14 cellular contexts compared by ENCODE assay signal in genomic region chr7:156984209-156984891, GRCh38. TPM values are rescaled to one million over a fixed set of nuclear protein-coding genes. Genes with fewer than 3 reads are reported as not detected.
DNase-seq lines count a peak whose midpoint lies in the region; ATAC-seq and TF ChIP-seq lines count a peak whose summit lies in the region.
"Had no signal": no experiment of that assay in that cellular context is flagged by ENCODE, and none has a peak within 500 bp of the region (broad histone marks: within the 10 kb centered on the region; RNA-seq: fewer than 3 reads in every experiment).

No MANE protein-coding gene starts in this region.

- H3K9me3 ChIP-seq in SK-N-SH (no peaks in the 10 kb centered on the region), skeletal muscle satellite cell (replicated peaks; ENCODE audit: low read length) (no peaks in the 10 kb centered on the region)
- H3K9me3 ChIP-seq: HAP-1 had no signal

- no peak overlapping the region for H2AFZ ChIP-seq in SK-N-SH (ENCODE audit: low read depth)

- H3K27ac ChIP-seq in SK-N-SH (ENCODE audit: low read depth in 2 of 2, low read length in 1 of 2), result no peak overlapping the region

- TF ChIP-seq RAD21 in SK-N-SH (IDR thresholded peaks at IDR 0.05; ENCODE audit: low read length), result no peak

- no peaks in the 10 kb centered on the region for H3K9me2 ChIP-seq in SK-N-SH

- H3K79me2 ChIP-seq in SK-N-SH (ENCODE audit: insufficient read depth), result no peaks in the 10 kb centered on the region

- DNase-seq in DMS 273 treated with DMSO at 0.1 percent for 48 hours (lab: John Stamatoyannopoulos, UW), result peak; percentile 32
- peak; percentile 4 for DNase-seq in SK-N-SH
- DNase-seq in foreskin fibroblast, result peak; percentile 75 to 89
- DNase-seq in NCI-H226, result no peak
- no peak for DNase-seq in HEK293T (ENCODE audit: extremely low spot score)
- DNase-seq: activated T-cell treated with anti-CD3 and anti-CD28 coated beads for 4 hours; NCI-H1048; stimulated activated CD4-positive, alpha-beta T cell treated with anti-CD3 and anti-CD28 coated beads, Interleukin-2, amount 100 ng/mL, for 48 hours had no signal

- TF ChIP-seq EP300 in SK-N-SH (IDR thresholded peaks at IDR 0.05; ENCODE audit: borderline replicate concordance in 1 of 2, low read depth in 1 of 2, low read length in 1 of 2), result no peak

- H3K4me1 ChIP-seq in SK-N-SH (ENCODE audit: control insufficient read depth in 1 of 2, insufficient read depth in 2 of 2, low read depth in 1 of 2, low read length in 1 of 2) (no peaks in the 10 kb centered on the region; a peak in 1 of 4 replicates), skeletal muscle satellite cell (ENCODE audit: control insufficient read depth, insufficient read depth, low read length) (no peaks in the 10 kb centered on the region)
- H3K4me1 ChIP-seq: esophagus muscularis mucosa, HAP-1 had no signal

- H3F3A ChIP-seq in SK-N-SH (replicated peaks; ENCODE audit: insufficient read depth), result peaks cover 4% of the 10 kb centered on the region

- H3K4me3 ChIP-seq in SK-N-SH (ENCODE audit: low read depth in 2 of 2, low read length in 1 of 2), result no peak overlapping the region
- peak overlapping the region; percentile 21 to 30 for H3K4me3 ChIP-seq in foreskin fibroblast (ENCODE audit: low read depth in 1 of 2, low read length in 2 of 2)
- H3K4me3 ChIP-seq in skeletal muscle satellite cell (ENCODE audit: low read length), result peak overlapping the region; percentile 48
- H3K4me3 ChIP-seq: HAP-1 had no signal

- POLR2A ChIA-PET in SK-N-SH (lab: Yijun Ruan, JAX) (no interaction called here), HEK293T (lab: Yijun Ruan, JAX) (no interaction called here)

- H3K27me3 ChIP-seq in SK-N-SH (ENCODE audit: insufficient read depth) (no peaks in the 10 kb centered on the region), skeletal muscle satellite cell (ENCODE audit: control insufficient read depth, insufficient read depth, low read length) (no peaks in the 10 kb centered on the region)

- H3K9ac ChIP-seq in SK-N-SH, result no peak overlapping the region
- H3K9ac ChIP-seq in skeletal muscle satellite cell (ENCODE audit: low read depth, low read length), result no peak overlapping the region

- WGBS in SK-N-SH (ENCODE audit: low lambda C conversion rate), result 75% methylated on average over 14 of the region's 14 CpGs

- H3K4me2 ChIP-seq in SK-N-SH, result no peak overlapping the region
- peak overlapping the region; percentile 61 for H3K4me2 ChIP-seq in skeletal muscle satellite cell (ENCODE audit: low read length)

- no peak for TF ChIP-seq CTCF in SK-N-SH (IDR thresholded peaks at IDR 0.05)
- TF ChIP-seq CTCF in foreskin fibroblast (IDR thresholded peaks at IDR 0.05; ENCODE audit: low read depth, low read length), result no peak

- CTCF ChIA-PET in SK-N-SH (lab: Yijun Ruan, JAX) (interaction anchor here (0.6 to 1.6 kb wide), 3 partner anchors 13 to 238 kb away, joined by 3 to 6 read pairs (median 4); partner anchors contain the start of gene NOM1), HEK293T (lab: Yijun Ruan, JAX) (interaction anchor here (0.5 to 1.5 kb wide), 3 partner anchors 11 to 38 kb away, joined by 3 to 5 read pairs (median 3); no protein-coding TSS in a partner anchor)

- ATAC-seq in GM18517 (IDR thresholded peaks at IDR 0.05; ENCODE audit: unreplicated experiment), result no peak
- ATAC-seq in HG03571 (IDR thresholded peaks at IDR 0.05; ENCODE audit: unreplicated experiment), result no peak

- no peaks in the 10 kb centered on the region for H4K20me1 ChIP-seq in SK-N-SH (ENCODE audit: insufficient read depth)

- no peaks in the 10 kb centered on the region for H3K36me3 ChIP-seq in SK-N-SH (replicated peaks in 1 of 2; ENCODE audit: control insufficient read depth in 1 of 2, insufficient read depth in 2 of 2, low read length in 1 of 2)
- no peaks in the 10 kb centered on the region for H3K36me3 ChIP-seq in skeletal muscle satellite cell (ENCODE audit: insufficient read depth, low read length)
- H3K36me3 ChIP-seq: HAP-1 had no signal

TF ChIP-seq in SK-N-SH, 30 proteins besides CTCF, POLR2A, EP300 and RAD21:
- TF ChIP-seq CHD2 (IDR thresholded peaks at IDR 0.05; ENCODE audit: low read length, partially characterized antibody), result no peak
- no peak for TF ChIP-seq FOXJ3 (CRISPR knock-in tag; IDR thresholded peaks at IDR 0.05)

TF ChIP-seq in HEK293T, 16 proteins besides CTCF, POLR2A, EP300 and RAD21:
- TF ChIP-seq ARNT (IDR thresholded peaks at IDR 0.05) (no peak), HDGF (IDR thresholded peaks at IDR 0.05; ENCODE audit: borderline replicate concordance) (no peak), CTBP1 (IDR thresholded peaks at IDR 0.05; ENCODE audit: borderline replicate concordance) (no peak), SP1 (IDR thresholded peaks at IDR 0.05) (no peak), ZNF384 (IDR thresholded peaks at IDR 0.05) (no peak), FOXA1 (IDR thresholded peaks at IDR 0.05) (no peak), L3MBTL2 (conservative IDR thresholded peaks at IDR 0.05) (no peak), FOXM1 (IDR thresholded peaks at IDR 0.05; ENCODE audit: borderline replicate concordance) (no peak), SUZ12 (IDR thresholded peaks at IDR 0.05) (no peak), BHLHE40 (IDR thresholded peaks at IDR 0.05; ENCODE audit: borderline replicate concordance) (no peak), ELF4 (IDR thresholded peaks at IDR 0.05) (no peak), TARDBP (IDR thresholded peaks at IDR 0.05) (no peak), FOXK2 (IDR thresholded peaks at IDR 0.05) (no peak), LEF1 (IDR thresholded peaks at IDR 0.05; ENCODE audit: borderline replicate concordance) (no peak), NFRKB (IDR thresholded peaks at IDR 0.05) (no peak)
- TF ChIP-seq, protein P1, sequence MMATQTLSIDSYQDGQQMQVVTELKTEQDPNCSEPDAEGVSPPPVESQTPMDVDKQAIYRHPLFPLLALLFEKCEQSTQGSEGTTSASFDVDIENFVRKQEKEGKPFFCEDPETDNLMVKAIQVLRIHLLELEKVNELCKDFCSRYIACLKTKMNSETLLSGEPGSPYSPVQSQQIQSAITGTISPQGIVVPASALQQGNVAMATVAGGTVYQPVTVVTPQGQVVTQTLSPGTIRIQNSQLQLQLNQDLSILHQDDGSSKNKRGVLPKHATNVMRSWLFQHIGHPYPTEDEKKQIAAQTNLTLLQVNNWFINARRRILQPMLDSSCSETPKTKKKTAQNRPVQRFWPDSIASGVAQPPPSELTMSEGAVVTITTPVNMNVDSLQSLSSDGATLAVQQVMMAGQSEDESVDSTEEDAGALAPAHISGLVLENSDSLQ (IDR thresholded peaks at IDR 0.05), result no peak
TF ChIP-seq in HEK293T: peak in this region for 0.

RNA-seq across cellular contexts. Expression of gene MNX1, which starts 26.1 kb away (rescaled TPM):
- not detected in 2 replicates for polyA plus RNA-seq in SK-N-SH (2012; rRNA removed)
- polyA plus RNA-seq in SK-N-SH (2012; cell fraction: cytosol; rRNA removed), result not detected in 2 replicates
- polyA plus RNA-seq in SK-N-SH (2012; cell fraction: nucleus; rRNA removed), result not detected in 2 replicates
- total RNA-seq in skeletal muscle satellite cell (2012; rRNA removed), result not detected in 2 replicates
- total RNA-seq: esophagus muscularis mucosa, mesothelial cell of epicardium had no signal

RNA-seq across cellular contexts. Expression of gene NOM1, which starts 34.8 kb away (rescaled TPM):
- 18.1 and 21.2 TPM in 2 replicates for polyA plus RNA-seq in SK-N-SH (2012; rRNA removed)
- 9.9 and 11.3 TPM in 2 replicates for polyA plus RNA-seq in SK-N-SH (2012; cell fraction: cytosol; rRNA removed)
- polyA plus RNA-seq in SK-N-SH (2012; cell fraction: nucleus; rRNA removed), result 53.1 and 72.3 TPM in 2 replicates
- total RNA-seq in skeletal muscle satellite cell (2012; rRNA removed), result 17.2 and 17.5 TPM in 2 replicates

Comparison
In these comparisons a context has a peak if more than half of its experiments do, and no peak if none do; other contexts are left out.
1. DNase-seq: peak in DMS 273 treated with DMSO at 0.1 percent for 48 hours (single experiment), SK-N-SH (single experiment) and foreskin fibroblast (2 of 2); none in NCI-H226 (single experiment) and HEK293T (single experiment).
2. H3K4me3 ChIP-seq: peak in foreskin fibroblast (2 of 2) and skeletal muscle satellite cell (single experiment); none in SK-N-SH (0 of 2).